In genomic region chrX:123476636-123477219, GRCh38 we compare ENCODE assay signal across 15 cellular contexts.
"Had no signal": no experiment of that assay in that cellular context is flagged by ENCODE, and none has a peak within 500 bp of the region (broad histone marks: within the 10 kb centered on the region; RNA-seq: fewer than 3 reads in every experiment).

No MANE protein-coding gene starts in this region.

- H3K9me3 ChIP-seq: neutrophil had no signal

- DNase-seq: activated CD4-positive, alpha-beta T cell treated with anti-CD3 and anti-CD28 coated beads for 48 hours; activated naive CD4-positive, alpha-beta T cell treated with Interleukin-2 at 50 U/mL for 16 hours; activated naive CD8-positive, alpha-beta T cell treated with anti-CD3 and anti-CD28 coated beads, Interleukin-2, amount 50 U/mL, for 24 hours; effector memory CD8-positive, alpha-beta T cell; left cardiac atrium; naive thymus-derived CD4-positive, alpha-beta T cell; posterior cingulate gyrus; T-helper 1 cell; WERI-Rb-1 had no signal

- H3K9me3 Mint-ChIP-seq: activated naive CD8-positive, alpha-beta T cell treated with anti-CD3 and anti-CD28 coated beads, Interleukin-2, amount 50 U/mL, for 24 hours; central memory CD8-positive, alpha-beta T cell; dendritic cell treated with granulocyte-macrophage colony-stimulating factor and Interleukin-4, amounts not matched to agents 40 ng/mL and 50 ng/mL, for 4 days; effector memory CD8-positive, alpha-beta T cell; type B pancreatic cell had no signal

- ATAC-seq: activated naive CD8-positive, alpha-beta T cell treated with anti-CD3 and anti-CD28 coated beads, Interleukin-2, amount 50 U/mL, for 24 hours; effector memory CD8-positive, alpha-beta T cell; left cardiac atrium; naive thymus-derived CD4-positive, alpha-beta T cell had no signal

- H3K4me3 Mint-ChIP-seq: activated naive CD8-positive, alpha-beta T cell treated with anti-CD3 and anti-CD28 coated beads, Interleukin-2, amount 50 U/mL, for 24 hours; central memory CD8-positive, alpha-beta T cell; dendritic cell treated with granulocyte-macrophage colony-stimulating factor and Interleukin-4, amounts not matched to agents 40 ng/mL and 50 ng/mL, for 4 days; effector memory CD8-positive, alpha-beta T cell; naive thymus-derived CD4-positive, alpha-beta T cell; type B pancreatic cell had no signal

- H3K36me3 ChIP-seq: neutrophil, WERI-Rb-1 had no signal

- H3K27me3 Mint-ChIP-seq: activated naive CD8-positive, alpha-beta T cell treated with anti-CD3 and anti-CD28 coated beads, Interleukin-2, amount 50 U/mL, for 24 hours; central memory CD8-positive, alpha-beta T cell; dendritic cell treated with granulocyte-macrophage colony-stimulating factor and Interleukin-4, amounts not matched to agents 40 ng/mL and 50 ng/mL, for 4 days; effector memory CD8-positive, alpha-beta T cell; type B pancreatic cell had no signal

- H3K27ac Mint-ChIP-seq: activated naive CD8-positive, alpha-beta T cell treated with anti-CD3 and anti-CD28 coated beads, Interleukin-2, amount 50 U/mL, for 24 hours; dendritic cell treated with granulocyte-macrophage colony-stimulating factor and Interleukin-4, amounts not matched to agents 40 ng/mL and 50 ng/mL, for 4 days; effector memory CD8-positive, alpha-beta T cell; naive thymus-derived CD4-positive, alpha-beta T cell; type B pancreatic cell had no signal

- H3K36me3 Mint-ChIP-seq: naive thymus-derived CD4-positive, alpha-beta T cell; type B pancreatic cell had no signal

- H3K4me2 ChIP-seq: smooth muscle cell had no signal

- H3K4me3 ChIP-seq: smooth muscle cell had no signal

- H3K27me3 ChIP-seq: neutrophil had no signal

- H3K4me1 Mint-ChIP-seq: activated naive CD8-positive, alpha-beta T cell treated with anti-CD3 and anti-CD28 coated beads, Interleukin-2, amount 50 U/mL, for 24 hours; central memory CD8-positive, alpha-beta T cell; naive thymus-derived CD4-positive, alpha-beta T cell had no signal

- H3K27ac ChIP-seq: epithelial cell of prostate, neutrophil, WERI-Rb-1 had no signal
